In genomic region chr9:4839470-4839912, GRCh38 we compare ENCODE assay signal across 1 cellular context.
TF ChIP-seq lines count a peak whose summit lies in the region.

No MANE protein-coding gene starts in this region.

TF ChIP-seq in IMR-90, 13 proteins besides CTCF, POLR2A, EP300 and RAD21 (continued from another document):
- no peak for TF ChIP-seq CEBPB (IDR thresholded peaks at IDR 0.05; ENCODE audit: low read depth, low read length)
